Comparison of ENCODE assay signal across 22 cellular contexts in genomic region chr15:74037171-74038117, GRCh38. TPM values are rescaled to one million over a fixed set of nuclear protein-coding genes. Genes with fewer than 3 reads are reported as not detected.
DNase-seq lines count a peak whose midpoint lies in the region; ATAC-seq, FAIRE-seq and TF ChIP-seq lines count a peak whose summit lies in the region.
"Had no signal": no experiment of that assay in that cellular context is flagged by ENCODE, and none has a peak within 500 bp of the region (broad histone marks: within the 10 kb centered on the region; RNA-seq: fewer than 3 reads in every experiment).

No MANE protein-coding gene starts in this region.

- H2BK120ac ChIP-seq in neuronal stem cell (ENCODE audit: low read depth, low read length) (no peak overlapping the region), H9 (ENCODE audit: low read depth, low read length, poor library complexity, severe bottlenecking) (no peak overlapping the region)

- H3K27ac ChIP-seq in SK-N-SH (ENCODE audit: low read depth in 2 of 2, low read length in 1 of 2) (no peak overlapping the region), GM23338 (ENCODE audit: low read depth) (no peak overlapping the region), GM12878 (ENCODE audit: control insufficient read depth, insufficient read depth) (no peak overlapping the region), neuronal stem cell (replicated peaks; ENCODE audit: low read length) (no peak overlapping the region), H9 (ENCODE audit: insufficient read length, low read depth, low read length) (no peak overlapping the region)
- H3K27ac ChIP-seq: brain microvascular endothelial cell, colonic mucosa, pancreas had no signal

- no peak overlapping the region for H4K5ac ChIP-seq in H9 (ENCODE audit: insufficient read length, low read depth, low read length)

- TF ChIP-seq CTCF in SK-N-SH (IDR thresholded peaks at IDR 0.05): peak; percentile 3; the same call in 1 of the 2 replicates
- TF ChIP-seq CTCF in GM23338 (conservative IDR thresholded peaks at IDR 0.05; ENCODE audit: low read depth in 2 of 2): no peak
- 0 out of 6 replicates have a peak, but pooled peaks of 1 of the 3 experiments have one; percentile 3 for TF ChIP-seq CTCF in GM12878 (IDR thresholded peaks at IDR 0.05 in 2 of 3, conservative IDR thresholded peaks at IDR 0.05 in 1 of 3; ENCODE audit: control insufficient read depth in 2 of 3, extremely low read depth in 1 of 3, insufficient read depth in 1 of 3, low read depth in 3 of 3, low read length in 3 of 3)
- TF ChIP-seq CTCF in H9 (conservative IDR thresholded peaks at IDR 0.05): no peak

- H3K9me2 ChIP-seq in SK-N-SH (no peaks in the 10 kb centered on the region), GM23338 (ENCODE audit: insufficient read depth) (no peaks in the 10 kb centered on the region)

- no peak for TF ChIP-seq RAD21 in SK-N-SH (IDR thresholded peaks at IDR 0.05; ENCODE audit: low read length)
- no peak for TF ChIP-seq RAD21 in GM12878 (IDR thresholded peaks at IDR 0.05; ENCODE audit: insufficient read depth, low read depth, low read length)

- in situ Hi-C loops in GM12878 (cut with MboI): no loop called here

- H4K8ac ChIP-seq in neuronal stem cell (ENCODE audit: low read depth, low read length): no peak overlapping the region
- H4K8ac ChIP-seq in H9 (replicated peaks; ENCODE audit: insufficient read length, low read depth, low read length): no peak overlapping the region

- H2BK5ac ChIP-seq in neuronal stem cell (ENCODE audit: low read length) (no peak overlapping the region), H9 (ENCODE audit: insufficient read length, low read length) (no peak overlapping the region)

- H2BK15ac ChIP-seq in neuronal stem cell (ENCODE audit: low read length) (no peak overlapping the region), H9 (ENCODE audit: low read depth, low read length) (no peak overlapping the region)

- H3K4me3 Mint-ChIP-seq in GM23338: no peak overlapping the region; the same call in 2 of the 3 replicates
- no peak overlapping the region; a peak in 1 of 5 replicates for H3K4me3 Mint-ChIP-seq in H9
- H3K4me3 Mint-ChIP-seq: activated naive CD8-positive, alpha-beta T cell treated with anti-CD3 and anti-CD28 coated beads, Interleukin-2, amount 50 U/mL, for 24 hours had no signal

- H3K23ac ChIP-seq in neuronal stem cell (ENCODE audit: low read depth, low read length, poor library complexity): no peak overlapping the region
- H3K23ac ChIP-seq in H9 (ENCODE audit: insufficient read length, low read depth, low read length): no peak overlapping the region

- DNase-seq in SK-N-SH: no peak
- DNase-seq in GM23338 (ENCODE audit: low spot score): no peak
- DNase-seq in GM12878 (ENCODE audit: low read depth, low spot score): no peak
- DNase-seq in neuronal stem cell (ENCODE audit: low spot score): no peak
- no peak for DNase-seq in H9
- DNase-seq in urothelium cell line (ENCODE audit: low spot score): no peak
- DNase-seq in C1 segment of cervical spinal cord (lab: John Stamatoyannopoulos, UW): no peak
- DNase-seq: activated CD4-positive, alpha-beta T cell treated with anti-CD3 and anti-CD28 coated beads for 1 hour; activated naive CD8-positive, alpha-beta T cell treated with anti-CD3 and anti-CD28 coated beads, Interleukin-2, amount 50 U/mL, for 24 hours; kidney glomerular epithelial cell; NCI-H2107 had no signal

- H3K36me3 ChIP-seq in SK-N-SH (replicated peaks in 1 of 2; ENCODE audit: control insufficient read depth in 1 of 2, insufficient read depth in 2 of 2, low read length in 1 of 2) (peaks cover 0 to 49% of the 10 kb centered on the region in 2 experiments), GM23338 (ENCODE audit: insufficient read depth) (no peaks in the 10 kb centered on the region), GM12878 (ENCODE audit: control insufficient read depth in 2 of 2, insufficient read depth in 2 of 2, low read length in 1 of 2) (peaks cover 29% of the 10 kb centered on the region in 2 experiments), neuronal stem cell (replicated peaks in 1 of 2; ENCODE audit: control insufficient read depth in 2 of 2, insufficient read depth in 2 of 2, low read length in 2 of 2) (peaks cover 10 to 45% of the 10 kb centered on the region in 2 donors)

- H3K9ac ChIP-seq in SK-N-SH (no peak overlapping the region), GM12878 (ENCODE audit: control insufficient read depth, insufficient read depth, low read length) (no peak overlapping the region), neuronal stem cell (ENCODE audit: low read depth, low read length, poor library complexity) (peak overlapping the region; percentile 18), H9 (ENCODE audit: extremely low read depth, insufficient read length, low read length) (no peak overlapping the region)

- no peak for FAIRE-seq in GM12878 (lab: Jason Lieb, UNC)
- FAIRE-seq in urothelium cell line (lab: Jason Lieb, UNC): no peak
- FAIRE-seq: A204.1, pancreas, TTC549 had no signal

- no TSS peak for BruUV-seq in GM12878 (replicated peaks; lab: Mats Ljungman, UMichigan)

- H3K36me3 Mint-ChIP-seq in GM23338 (ENCODE audit: low read depth): peaks cover 6% of the 10 kb centered on the region; the same call in 2 of the 3 replicates
- H3K36me3 Mint-ChIP-seq in H9 (ENCODE audit: insufficient read depth in 1 of 3, low read depth in 3 of 3): peaks cover 6 to 16% (median 13%) of the 10 kb centered on the region in 3 experiments; a peak in 6 of 7 replicates
- H3K36me3 Mint-ChIP-seq: IgD-negative memory B cell had no signal

- H2AK5ac ChIP-seq in neuronal stem cell (ENCODE audit: low read depth, low read length) (no peak overlapping the region), H9 (ENCODE audit: insufficient read length, low read length) (no peak overlapping the region)

- H3K4me1 ChIP-seq in SK-N-SH (ENCODE audit: control insufficient read depth in 1 of 2, insufficient read depth in 2 of 2, low read depth in 1 of 2, low read length in 1 of 2) (peaks cover 8 to 22% of the 10 kb centered on the region in 2 experiments; a peak in 2 of 4 replicates), GM23338 (ENCODE audit: insufficient read depth) (peaks cover 14% of the 10 kb centered on the region), GM12878 (ENCODE audit: control insufficient read depth, insufficient read depth, low read length) (no peaks in the 10 kb centered on the region), neuronal stem cell (ENCODE audit: control insufficient read depth in 2 of 2, insufficient read depth in 1 of 2, low read depth in 1 of 2, low read length in 2 of 2) (peaks cover 0 to 2% of the 10 kb centered on the region in 2 donors), H9 (ENCODE audit: insufficient read depth, low read length) (peaks cover 3% of the 10 kb centered on the region; the same call in 1 of the 2 replicates)
- H3K4me1 ChIP-seq: colonic mucosa, pancreas had no signal

- no peaks in the 10 kb centered on the region for H3K27me3 ChIP-seq in SK-N-SH (ENCODE audit: insufficient read depth)
- no peaks in the 10 kb centered on the region for H3K27me3 ChIP-seq in GM23338 (ENCODE audit: insufficient read depth)
- no peaks in the 10 kb centered on the region for H3K27me3 ChIP-seq in GM12878 (replicated peaks in 1 of 2; ENCODE audit: control insufficient read depth in 2 of 2, insufficient read depth in 2 of 2, low read length in 1 of 2)
- H3K27me3 ChIP-seq in neuronal stem cell (ENCODE audit: control insufficient read depth in 3 of 3, insufficient read depth in 3 of 3, low read depth in 1 of 3, low read length in 3 of 3): no peaks in the 10 kb centered on the region
- no peaks in the 10 kb centered on the region for H3K27me3 ChIP-seq in H9 (ENCODE audit: insufficient read depth, low read length)
- H3K27me3 ChIP-seq: brain microvascular endothelial cell, colonic mucosa, pancreas, upper lobe of left lung had no signal

- no peak for ATAC-seq in SK-N-SH treated with all-trans-retinoic acid at 6 μM for 48 hours
- no peak for ATAC-seq in GM23338
- ATAC-seq in GM12878: no peak
- ATAC-seq: activated naive CD8-positive, alpha-beta T cell treated with anti-CD3 and anti-CD28 coated beads, Interleukin-2, amount 50 U/mL, for 24 hours had no signal

- SMC1A ChIA-PET in GM12878 (lab: Charles Lee; ENCODE audit: uncharacterized antibody, unreplicated experiment): interaction anchor here (0.8 to 1.1 kb wide), 2 partner anchors 12 to 43 kb away, joined by 3 read pairs; partner anchors contain the start of gene PML

- no peak overlapping the region for H4K91ac ChIP-seq in neuronal stem cell (ENCODE audit: low read depth, low read length, poor library complexity)
- no peak overlapping the region for H4K91ac ChIP-seq in H9 (ENCODE audit: insufficient read length, low read depth, low read length)

- H3K27ac Mint-ChIP-seq in GM23338: 0 out of 2 replicates have a peak overlapping the region, but pooled peaks have one; percentile 6
- no peak overlapping the region; a peak in 1 of 7 replicates for H3K27ac Mint-ChIP-seq in H9
- H3K27ac Mint-ChIP-seq: activated naive CD8-positive, alpha-beta T cell treated with anti-CD3 and anti-CD28 coated beads, Interleukin-2, amount 50 U/mL, for 24 hours; IgD-negative memory B cell had no signal

- H2AFZ ChIP-seq in SK-N-SH (ENCODE audit: low read depth): no peak overlapping the region
- no peak overlapping the region for H2AFZ ChIP-seq in GM23338
- H2AFZ ChIP-seq in GM12878 (ENCODE audit: control insufficient read depth, low read depth, low read length): no peak overlapping the region
- no peak overlapping the region for H2AFZ ChIP-seq in neuronal stem cell (ENCODE audit: low read length)
- no peak overlapping the region for H2AFZ ChIP-seq in H9 (ENCODE audit: low read length)

- 94% methylated on average over 20 of the region's 21 CpGs for WGBS in SK-N-SH (ENCODE audit: low lambda C conversion rate)
- 95% methylated on average over 21 of the region's 21 CpGs for WGBS in GM12878 (ENCODE audit: insufficient coverage, insufficient replicate concordance, low lambda C conversion rate, missing lambda C conversion rate)
- WGBS in neuronal stem cell (ENCODE audit: extremely low coverage in 2 of 2, insufficient read length in 2 of 2, insufficient replicate concordance in 1 of 2), 2 donors: no CpG with 5 or more reads among the region's 21 CpGs
- WGBS in H9 (ENCODE audit: extremely low coverage, insufficient read length, low lambda C conversion rate): no CpG with 5 or more reads among the region's 21 CpGs

- no peaks in the 10 kb centered on the region for H3K79me2 ChIP-seq in SK-N-SH (ENCODE audit: insufficient read depth)
- H3K79me2 ChIP-seq in GM23338 (replicated peaks; ENCODE audit: insufficient read depth): no peaks in the 10 kb centered on the region
- H3K79me2 ChIP-seq in GM12878 (ENCODE audit: control insufficient read depth, insufficient read depth, low read length): no peaks in the 10 kb centered on the region
- no peaks in the 10 kb centered on the region for H3K79me2 ChIP-seq in H9 (ENCODE audit: insufficient read depth, low read length)

- no peak overlapping the region for H3K56ac ChIP-seq in H9 (ENCODE audit: insufficient read length, low read depth, low read length)

- no peak for TF ChIP-seq EP300 in SK-N-SH (IDR thresholded peaks at IDR 0.05; ENCODE audit: borderline replicate concordance in 1 of 2, low read depth in 1 of 2, low read length in 1 of 2)
- no peak for TF ChIP-seq EP300 in GM12878 (IDR thresholded peaks at IDR 0.05; ENCODE audit: borderline replicate concordance in 1 of 2, control insufficient read depth in 1 of 2, low read depth in 2 of 2, low read length in 2 of 2)

- intact Hi-C loops in GM12878 (cut with micrococcal nuclease; ENCODE audit: unreplicated experiment): no loop called here

- H3K9me3 ChIP-seq in SK-N-SH: no peaks in the 10 kb centered on the region
- H3K9me3 ChIP-seq in GM12878 (replicated peaks; ENCODE audit: control insufficient read depth, insufficient read depth, low read length): no peaks in the 10 kb centered on the region
- no peaks in the 10 kb centered on the region for H3K9me3 ChIP-seq in neuronal stem cell (replicated peaks in 1 of 2; ENCODE audit: control insufficient read depth in 2 of 2, insufficient read depth in 1 of 2, low read depth in 1 of 2, low read length in 2 of 2)
- H3K9me3 ChIP-seq in H9 (ENCODE audit: control insufficient read depth, low read depth, low read length): no peaks in the 10 kb centered on the region
- H3K9me3 ChIP-seq: colonic mucosa, pancreas, upper lobe of left lung had no signal

- H3K27me3 Mint-ChIP-seq in GM23338 (ENCODE audit: insufficient read depth, low read depth, poor library complexity) (peaks cover 25% of the 10 kb centered on the region), H9 (ENCODE audit: low read depth) (peaks cover 2% of the 10 kb centered on the region; the same call in 1 of the 2 replicates)
- H3K27me3 Mint-ChIP-seq: activated naive CD8-positive, alpha-beta T cell treated with anti-CD3 and anti-CD28 coated beads, Interleukin-2, amount 50 U/mL, for 24 hours; IgD-negative memory B cell had no signal

- RAD21 ChIA-PET in GM12878 (lab: Charles Lee; ENCODE audit: unreplicated experiment): interaction anchor here (1.4 to 5.5 kb wide), 2 partner anchors 43 to 64 kb away, joined by 3 to 28 read pairs; partner anchors contain the start of gene PML

- H3T11ph ChIP-seq in H9 (ENCODE audit: low read length): no peak overlapping the region

- no peaks in the 10 kb centered on the region; the same call in 2 of the 3 replicates for H3K9me3 Mint-ChIP-seq in GM23338
- no peaks in the 10 kb centered on the region; a peak in 1 of 5 replicates for H3K9me3 Mint-ChIP-seq in H9
- H3K9me3 Mint-ChIP-seq: activated naive CD8-positive, alpha-beta T cell treated with anti-CD3 and anti-CD28 coated beads, Interleukin-2, amount 50 U/mL, for 24 hours; IgD-negative memory B cell had no signal

- H3K4me3 ChIP-seq in SK-N-SH (ENCODE audit: low read depth in 2 of 2, low read length in 1 of 2) (no peak overlapping the region; a peak in 1 of 4 replicates), GM23338 (no peak overlapping the region), GM12878 (no peak overlapping the region), neuronal stem cell (ENCODE audit: low read length in 2 of 2) (no peak overlapping the region)
- H3K4me3 ChIP-seq: colonic mucosa, pancreas, upper lobe of left lung had no signal

- peaks cover 3% of the 10 kb centered on the region for H3K79me1 ChIP-seq in neuronal stem cell (ENCODE audit: low read depth, low read length)
- no peaks in the 10 kb centered on the region for H3K79me1 ChIP-seq in H9 (ENCODE audit: insufficient read depth, low read depth, low read length, poor library complexity, severe bottlenecking)

- TF ChIP-seq POLR2A in GM12878 (IDR thresholded peaks at IDR 0.05; ENCODE audit: low read depth, low read length): peak; percentile 20; the same call in 1 of the 2 replicates

- H3K4ac ChIP-seq in neuronal stem cell (ENCODE audit: low read length) (no peak overlapping the region), H9 (ENCODE audit: low read depth, low read length) (no peak overlapping the region)

- H3K14ac ChIP-seq in neuronal stem cell (ENCODE audit: low read length): no peak overlapping the region
- no peak overlapping the region for H3K14ac ChIP-seq in H9 (ENCODE audit: insufficient read depth, low read length)

- H2BK12ac ChIP-seq in neuronal stem cell (ENCODE audit: low read length) (no peak overlapping the region), H9 (ENCODE audit: insufficient read length, low read depth, low read length) (no peak overlapping the region)

- no peak overlapping the region for H2BK20ac ChIP-seq in H9 (ENCODE audit: low read depth, low read length, poor library complexity, severe bottlenecking)

- POLR2A ChIA-PET in SK-N-SH (lab: Yijun Ruan, JAX) (interaction anchor here (1.0 kb wide), 1 partner anchor 86 kb away, joined by 4 read pairs; no protein-coding TSS in a partner anchor), GM12878 (lab: Charles Lee) (interaction anchor here (0.6 kb wide), 2 partner anchors 38 to 62 kb away, joined by 3 to 4 read pairs; no protein-coding TSS in a partner anchor)

- H4K20me1 ChIP-seq in SK-N-SH (ENCODE audit: insufficient read depth) (no peaks in the 10 kb centered on the region), GM23338 (replicated peaks; ENCODE audit: insufficient read depth) (no peaks in the 10 kb centered on the region; the same call in 1 of the 2 replicates), GM12878 (ENCODE audit: control insufficient read depth, insufficient read depth) (no peaks in the 10 kb centered on the region; the same call in 1 of the 2 replicates), H9 (ENCODE audit: control insufficient read depth, insufficient read depth, insufficient read length) (no peaks in the 10 kb centered on the region)

- no peak overlapping the region for H3K18ac ChIP-seq in neuronal stem cell (ENCODE audit: low read length)
- H3K18ac ChIP-seq in H9 (ENCODE audit: insufficient read length, low read depth, low read length): no peak overlapping the region

- no peaks in the 10 kb centered on the region for H3K23me2 ChIP-seq in H9 (ENCODE audit: insufficient read length, low read depth, low read length, poor library complexity, severe bottlenecking)

- CTCF ChIA-PET in SK-N-SH (lab: Yijun Ruan, JAX): interaction anchor here (0.6 to 17.5 kb wide), 29 partner anchors 8 to 303 kb away, joined by 3 to 280 read pairs (median 5); no protein-coding TSS in a partner anchor
- CTCF ChIA-PET in GM12878 (lab: Yijun Ruan, JAX): interaction anchor here (0.6 to 5.1 kb wide), 9 partner anchors 11 to 73 kb away, joined by 3 to 30 read pairs (median 5); no protein-coding TSS in a partner anchor

- H3K4me2 ChIP-seq in SK-N-SH (no peak overlapping the region), GM23338 (no peak overlapping the region), GM12878 (ENCODE audit: control insufficient read depth, insufficient read depth) (no peak overlapping the region), neuronal stem cell (ENCODE audit: insufficient read depth, low read length, poor library complexity, severe bottlenecking) (no peak overlapping the region), H9 (ENCODE audit: insufficient read depth, insufficient read length, low read length) (no peak overlapping the region)

- H3F3A ChIP-seq in SK-N-SH (replicated peaks; ENCODE audit: insufficient read depth): no peaks in the 10 kb centered on the region
- H3F3A ChIP-seq in GM23338 (replicated peaks; ENCODE audit: low read depth): no peaks in the 10 kb centered on the region

- H3K4me1 Mint-ChIP-seq in GM23338 (peaks cover 37% of the 10 kb centered on the region), H9 (peaks cover 31 to 37% of the 10 kb centered on the region in 2 experiments)
- H3K4me1 Mint-ChIP-seq: activated naive CD8-positive, alpha-beta T cell treated with anti-CD3 and anti-CD28 coated beads, Interleukin-2, amount 50 U/mL, for 24 hours; IgD-negative memory B cell had no signal

RNA-seq across cellular contexts. Expression of gene PML, which starts 42.9 kb away (rescaled TPM):
- polyA plus RNA-seq in SK-N-SH (2012; rRNA removed) (14.0 and 18.4 TPM in 2 replicates), GM23338 (2016; fragmentation: Nextera tagmentation; extraction: Ambion mirVana) (18.9 and 19.0 TPM in 2 replicates), GM12878 (2011; rRNA removed) (7.6 and 13.6 TPM in 2 replicates), GM12878 (2014; fragmentation: Illumina TruSeq; extraction: Trizol) (15.0 and 32.7 TPM in 2 replicates), GM12878 (2014; fragmentation: Nextera tagmentation; extraction: Ambion mirVana) (10 to 100 TPM in 1 of 2 experiments, 1 to 10 TPM in 1; 8.5 to 14.2 TPM), GM12878 (2014; rRNA removed) (34.2 and 45.3 TPM in 2 replicates), GM12878 (2016; fragmentation: Nextera tagmentation; extraction: Ambion mirVana) (10 to 100 TPM; 54.0 to 60.0 TPM)
- 7.9 and 12.9 TPM in 2 replicates for polyA plus RNA-seq in SK-N-SH (2012; cell fraction: cytosol; rRNA removed)
- polyA plus RNA-seq in SK-N-SH (2012; cell fraction: nucleus; rRNA removed): 48.3 and 66.5 TPM in 2 replicates
- total RNA-seq in GM23338 (2014; rRNA removed; shearing (Covaris generic)): 73.1 and 85.3 TPM in 2 replicates
- 88.7 and 88.9 TPM in 2 replicates for total RNA-seq in GM12878 (2013; cell fraction: nucleolus; rRNA removed)
- total RNA-seq in GM12878 (2014; rRNA removed) (28.4 and 28.9 TPM in 2 replicates), GM12878 (2014; rRNA removed; fragmentation: Illumina TruSeq; extraction: Trizol) (17.8 and 18.8 TPM in 2 replicates), GM12878 (2021) (91.5 and 95.5 TPM in 2 replicates), H9 (2021) (23.6 and 24.6 TPM in 2 replicates)
- polyA plus RNA-seq in GM12878 (2011; ENCODE audit: low read depth): 26.0 TPM
- 21.8 and 24.5 TPM in 2 replicates for polyA plus RNA-seq in GM12878 (2011; cell fraction: cytosol; rRNA removed)
- polyA plus RNA-seq in GM12878 (2011; cell fraction: nucleus; rRNA removed): 50.9 and 65.9 TPM in 2 replicates
- polyA plus RNA-seq in GM12878 (2012): 58.4 and 60.6 TPM in 2 replicates
- polyA minus RNA-seq in GM12878 (2011; rRNA and poly(A)+ RNA removed): 20.8 and 38.7 TPM in 2 replicates
- polyA minus RNA-seq in GM12878 (2011; cell fraction: cytosol; rRNA and poly(A)+ RNA removed): 30.0 and 41.2 TPM in 2 replicates
- 18.5 and 37.6 TPM in 2 replicates for polyA minus RNA-seq in GM12878 (2011; cell fraction: nucleus; rRNA and poly(A)+ RNA removed)
- 19.7 TPM for polyA plus RNA-seq in neuronal stem cell (2013, experiment 1 of 2)
- 20.5 TPM for polyA plus RNA-seq in neuronal stem cell (2013, experiment 2 of 2)

RNA-seq across cellular contexts. Expression of gene GOLGA6A, which starts 44.9 kb away (rescaled TPM):
- polyA plus RNA-seq in SK-N-SH (2012; rRNA removed) (not detected in 2 replicates), GM23338 (2016; fragmentation: Nextera tagmentation; extraction: Ambion mirVana) (0.18 and 0.57 TPM in 2 replicates), GM12878 (2011; rRNA removed) (not detected in 2 replicates), GM12878 (2014; fragmentation: Illumina TruSeq; extraction: Trizol) (not detected in 2 replicates), GM12878 (2014; fragmentation: Nextera tagmentation; extraction: Ambion mirVana) (not detected), GM12878 (2014; rRNA removed) (not detected in 2 replicates), GM12878 (2016; fragmentation: Nextera tagmentation; extraction: Ambion mirVana) (not detected)
- polyA plus RNA-seq in SK-N-SH (2012; cell fraction: cytosol; rRNA removed): not detected in 2 replicates
- 0.02 TPM in 2 replicates for polyA plus RNA-seq in SK-N-SH (2012; cell fraction: nucleus; rRNA removed)
- total RNA-seq in GM23338 (2014; rRNA removed; shearing (Covaris generic)): 2.1 and 7.5 TPM in 2 replicates
- total RNA-seq in GM12878 (2013; cell fraction: nucleolus; rRNA removed): 0.21 and 0.44 TPM in 2 replicates
- total RNA-seq in GM12878 (2014; rRNA removed) (not detected in 2 replicates), GM12878 (2014; rRNA removed; fragmentation: Illumina TruSeq; extraction: Trizol) (not detected in 2 replicates), GM12878 (2021) (not detected in 2 replicates), H9 (2021) (0.72 and 0.90 TPM in 2 replicates)
- not detected for polyA plus RNA-seq in GM12878 (2011; ENCODE audit: low read depth)
- polyA plus RNA-seq in GM12878 (2011; cell fraction: cytosol; rRNA removed): not detected in 2 replicates
- 0.09 TPM in 1 of 2 replicates, not detected in the other for polyA plus RNA-seq in GM12878 (2011; cell fraction: nucleus; rRNA removed)
- polyA plus RNA-seq in GM12878 (2012): 0.03 TPM in 1 of 2 replicates, not detected in the other
- 0.31 TPM in 1 of 2 replicates, not detected in the other for polyA minus RNA-seq in GM12878 (2011; rRNA and poly(A)+ RNA removed)
- not detected in 2 replicates for polyA minus RNA-seq in GM12878 (2011; cell fraction: cytosol; rRNA and poly(A)+ RNA removed)
- polyA minus RNA-seq in GM12878 (2011; cell fraction: nucleus; rRNA and poly(A)+ RNA removed): not detected in 2 replicates
- polyA plus RNA-seq in neuronal stem cell (2013, experiment 1 of 2): 0.15 TPM
- 0.10 TPM for polyA plus RNA-seq in neuronal stem cell (2013, experiment 2 of 2)
- total RNA-seq: colonic mucosa, M059J, myocyte, pancreas had no signal
- polyA plus RNA-seq: BJ, IgD-negative memory B cell, pancreas had no signal

RNA-seq across cellular contexts. Expression of gene STOML1, which starts 45.3 kb away (rescaled TPM):
- 19.1 and 20.4 TPM in 2 replicates for polyA plus RNA-seq in SK-N-SH (2012; rRNA removed)
- 8.2 and 13.5 TPM in 2 replicates for polyA plus RNA-seq in SK-N-SH (2012; cell fraction: cytosol; rRNA removed)
- 27.9 and 28.2 TPM in 2 replicates for polyA plus RNA-seq in SK-N-SH (2012; cell fraction: nucleus; rRNA removed)
- 2.4 and 2.7 TPM in 2 replicates for total RNA-seq in GM23338 (2014; rRNA removed; shearing (Covaris generic))
- polyA plus RNA-seq in GM23338 (2016; fragmentation: Nextera tagmentation; extraction: Ambion mirVana): 1.5 and 2.3 TPM in 2 replicates
- 10.3 and 11.0 TPM in 2 replicates for total RNA-seq in GM12878 (2013; cell fraction: nucleolus; rRNA removed)
- total RNA-seq in GM12878 (2014; rRNA removed): 12.0 and 12.2 TPM in 2 replicates
- 4.6 TPM in 2 replicates for total RNA-seq in GM12878 (2014; rRNA removed; fragmentation: Illumina TruSeq; extraction: Trizol)
- total RNA-seq in GM12878 (2021): 12.1 TPM in 2 replicates
- 2.0 TPM for polyA plus RNA-seq in GM12878 (2011; ENCODE audit: low read depth)
- 2.0 and 4.2 TPM in 2 replicates for polyA plus RNA-seq in GM12878 (2011; rRNA removed)
- 6.4 and 9.0 TPM in 2 replicates for polyA plus RNA-seq in GM12878 (2011; cell fraction: cytosol; rRNA removed)
- 9.2 and 11.5 TPM in 2 replicates for polyA plus RNA-seq in GM12878 (2011; cell fraction: nucleus; rRNA removed)
- 4.7 and 5.3 TPM in 2 replicates for polyA plus RNA-seq in GM12878 (2012)
- polyA plus RNA-seq in GM12878 (2014; fragmentation: Illumina TruSeq; extraction: Trizol): 1.7 and 3.2 TPM in 2 replicates
- under 1 TPM; 0.14 to 0.46 TPM for polyA plus RNA-seq in GM12878 (2014; fragmentation: Nextera tagmentation; extraction: Ambion mirVana)
- polyA plus RNA-seq in GM12878 (2014; rRNA removed): 12.5 and 13.6 TPM in 2 replicates
- polyA plus RNA-seq in GM12878 (2016; fragmentation: Nextera tagmentation; extraction: Ambion mirVana): 10 to 100 TPM; 13.2 to 13.6 TPM
- 3.1 and 4.0 TPM in 2 replicates for polyA minus RNA-seq in GM12878 (2011; rRNA and poly(A)+ RNA removed)
- 1.6 and 3.1 TPM in 2 replicates for polyA minus RNA-seq in GM12878 (2011; cell fraction: cytosol; rRNA and poly(A)+ RNA removed)
- 3.3 and 5.1 TPM in 2 replicates for polyA minus RNA-seq in GM12878 (2011; cell fraction: nucleus; rRNA and poly(A)+ RNA removed)
- polyA plus RNA-seq in neuronal stem cell (2013, experiment 1 of 2): 2.2 TPM
- polyA plus RNA-seq in neuronal stem cell (2013, experiment 2 of 2): 2.3 TPM
- total RNA-seq in H9 (2021): 2.5 and 2.9 TPM in 2 replicates
